23 cellular contexts compared by ENCODE assay signal in the genomic region with DNA sequence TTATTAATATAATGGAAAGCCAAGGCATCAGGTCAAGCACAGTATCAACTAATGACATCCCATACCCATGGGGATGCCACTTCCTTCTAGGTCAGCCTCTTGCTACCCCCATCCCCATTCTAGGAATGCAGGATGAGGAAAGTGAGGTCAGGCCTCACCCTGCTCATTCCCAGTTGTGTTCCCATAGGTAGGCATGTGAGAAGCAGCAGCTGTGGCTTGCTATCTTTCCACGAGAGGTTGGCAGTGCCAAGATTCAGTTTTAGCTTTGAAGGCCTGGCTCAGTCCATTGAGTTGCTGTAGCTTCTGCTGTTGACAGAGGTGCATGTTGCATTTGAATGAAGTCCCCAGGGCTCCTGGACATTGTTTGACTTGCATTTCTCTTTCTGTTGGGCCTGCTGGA.
"Had no signal": no experiment of that assay in that cellular context is flagged by ENCODE, and none has a peak within 500 bp of the region (broad histone marks: within the 10 kb centered on the region; RNA-seq: fewer than 3 reads in every experiment).

No MANE protein-coding gene starts in this region.

- H3K4me2 ChIP-seq: SK-N-SH had no signal

- H3K9ac ChIP-seq: SK-N-SH had no signal

- H3K9me3 ChIP-seq: MG63, SK-N-SH had no signal

- DNase-seq: Karpas-422, KG1, MG63, NCI-H1092, NCI-H1105 treated with DMSO at 0.1 percent for 48 hours, NCI-H1417 treated with DMSO at 0.1 percent for 48 hours, NCI-H146, NCI-H1694 treated with DMSO at 0.1 percent for 48 hours, NCI-H1930, NCI-H2081 treated with DMSO at 0.1 percent for 48 hours, NCI-H2171, NCI-H226, NCI-H446, NCI-H510A, NCI-H524 treated with DMSO at 0.1 percent for 48 hours, NCI-H69, NCI-H774, Right ventricle myocardium superior, RPMI8226, SIG-M5, SK-N-SH, SW 1271 had no signal

- H3K36me3 ChIP-seq: MG63 had no signal

- FAIRE-seq: RCC 7860 had no signal

- H3K27me3 ChIP-seq: MG63 had no signal

- H3K4me3 ChIP-seq: MG63 had no signal
